In the genomic region with DNA sequence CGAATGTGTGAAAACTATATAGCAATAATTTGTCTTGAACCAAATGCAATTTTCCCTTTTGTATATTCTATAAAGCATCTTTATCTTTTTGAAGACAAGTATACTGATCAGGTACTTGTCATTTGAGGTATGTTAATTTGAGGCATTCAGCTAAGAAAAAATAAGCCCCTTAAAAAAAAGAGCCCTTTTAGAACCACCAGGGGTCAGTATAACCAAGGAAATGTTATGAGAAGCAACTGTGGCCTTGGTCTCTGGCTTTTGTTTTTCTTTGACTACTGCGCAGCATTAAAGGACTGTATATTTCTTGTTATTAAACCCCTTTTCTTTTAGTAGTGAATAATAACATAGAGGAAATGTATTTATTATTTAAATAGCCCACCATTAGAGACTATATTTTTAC, we compare ENCODE assay signal across 8 cellular contexts. TPM values are rescaled to one million over a fixed set of nuclear protein-coding genes. Genes with fewer than 3 reads are reported as not detected.
DNase-seq lines count a peak whose midpoint lies in the region; ATAC-seq and TF ChIP-seq lines count a peak whose summit lies in the region.
"Had no signal": no experiment of that assay in that cellular context is flagged by ENCODE, and none has a peak within 500 bp of the region (broad histone marks: within the 10 kb centered on the region; RNA-seq: fewer than 3 reads in every experiment).

No MANE protein-coding gene starts in this region.

- TF ChIP-seq CTCF in GM06990 (IDR thresholded peaks at IDR 0.05; ENCODE audit: insufficient read depth, low read length, poor library complexity, severe bottlenecking) (peak; percentile 69), MM.1S (IDR thresholded peaks at IDR 0.05; ENCODE audit: low read length) (peak; percentile 68), nephron progenitor cell (IDR thresholded peaks at IDR 0.05) (peak; percentile 86)

- 0 out of 2 replicates have a peak, but pooled peaks cover 3% of the 10 kb centered on the region for H3K4me1 ChIP-seq in MM.1S (ENCODE audit: low read length)

- ATAC-seq in GM21786 (IDR thresholded peaks at IDR 0.05; ENCODE audit: unreplicated experiment) (peak; percentile 78), esophagus mucosa (peak; percentile 51)

- peaks cover 4% of the 10 kb centered on the region for H3K27me3 Mint-ChIP-seq in nephron progenitor cell (ENCODE audit: low read depth, poor library complexity)

- H3K4me2 ChIP-seq in MM.1S (ENCODE audit: low read depth, low read length): no peak overlapping the region

- no peaks in the 10 kb centered on the region for H3K27me3 ChIP-seq in GM06990 (replicated peaks; ENCODE audit: control insufficient read depth, insufficient read depth, low read length)
- H3K27me3 ChIP-seq in MM.1S (replicated peaks; ENCODE audit: insufficient read depth, low read length): no peaks in the 10 kb centered on the region

- H3K4me3 ChIP-seq in GM06990 (replicated peaks; ENCODE audit: low read depth, low read length) (no peak overlapping the region), MM.1S (ENCODE audit: low read length) (no peak overlapping the region)

- H3F3A ChIP-seq in MM.1S (ENCODE audit: insufficient read depth, low read length): no peaks in the 10 kb centered on the region

- DNase-seq in GM06990 (ENCODE audit: extremely low read depth, insufficient read length) (no peak), MM.1S (peak; percentile 59), SHP77 (lab: John Stamatoyannopoulos, UW) (peak; percentile 15 to 29), nephron progenitor cell (peak; percentile 8)
- DNase-seq in stimulated activated naive CD4-positive, alpha-beta T cell treated with Interleukin-2 at 50 U/mL for 16 hours (lab: John Stamatoyannopoulos, UW): no peak

- H4K20me1 ChIP-seq in MM.1S (ENCODE audit: insufficient read depth, low read length): no peaks in the 10 kb centered on the region

- H3K4me1 Mint-ChIP-seq in nephron progenitor cell: no peaks in the 10 kb centered on the region

- no peaks in the 10 kb centered on the region for H3K79me2 ChIP-seq in MM.1S (ENCODE audit: low read length)

- H3K36me3 ChIP-seq in GM06990 (ENCODE audit: control insufficient read depth, insufficient read depth, low read length) (no peaks in the 10 kb centered on the region), MM.1S (replicated peaks; ENCODE audit: insufficient read depth, low read length) (no peaks in the 10 kb centered on the region)

- no peak overlapping the region for H3K27ac Mint-ChIP-seq in nephron progenitor cell
- H3K27ac Mint-ChIP-seq: activated naive CD8-positive, alpha-beta T cell had no signal

- H2AFZ ChIP-seq in MM.1S (ENCODE audit: low read length): no peak overlapping the region

- no peaks in the 10 kb centered on the region for H3K9me3 ChIP-seq in MM.1S (replicated peaks; ENCODE audit: insufficient read depth, low read length)

- no peak overlapping the region for H3K4me3 Mint-ChIP-seq in nephron progenitor cell
- H3K4me3 Mint-ChIP-seq: activated naive CD8-positive, alpha-beta T cell had no signal

- H3K9me3 Mint-ChIP-seq in nephron progenitor cell: no peaks in the 10 kb centered on the region

- no peak overlapping the region for H3K9ac ChIP-seq in MM.1S (ENCODE audit: low read length)

- H3K9me2 ChIP-seq in MM.1S (replicated peaks; ENCODE audit: insufficient read depth, low read length): no peaks in the 10 kb centered on the region

- H3K27ac ChIP-seq in MM.1S (ENCODE audit: low read length): no peak overlapping the region

- H3K36me3 Mint-ChIP-seq in nephron progenitor cell (ENCODE audit: low read depth): no peaks in the 10 kb centered on the region
- H3K36me3 Mint-ChIP-seq: activated naive CD8-positive, alpha-beta T cell had no signal

RNA-seq across cellular contexts. Expression of gene CD109, which starts 43.1 kb away (rescaled TPM):
- total RNA-seq in esophagus mucosa: 60.2 TPM

Comparison
In these comparisons a context has a peak if more than half of its experiments do, and no peak if none do; other contexts are left out.
1. DNase-seq: peak in MM.1S (single experiment), SHP77 (2 of 2) and nephron progenitor cell (single experiment); none in GM06990 (single experiment) and stimulated activated naive CD4-positive, alpha-beta T cell treated with Interleukin-2 at 50 U/mL for 16 hours (single experiment).
2. Peak in every context shown above with its lines, with median percentiles within 50 percentile points of each other: CTCF ChIP-seq.